In genomic region chr9:91395106-91395552, GRCh38 we compare ENCODE assay signal across 1 cellular context.
TF ChIP-seq lines count a peak whose summit lies in the region.

No MANE protein-coding gene starts in this region.

TF ChIP-seq in HepG2, 621 proteins besides CTCF, POLR2A, EP300 and RAD21 (continued from another document and continues in another):
- TF ChIP-seq ZNF256 (CRISPR knock-in tag; conservative IDR thresholded peaks at IDR 0.05), result no peak
- peak; percentile 86 for TF ChIP-seq POGZ (CRISPR knock-in tag; IDR thresholded peaks at IDR 0.05)
- TF ChIP-seq ZFY (CRISPR knock-in tag; IDR thresholded peaks at IDR 0.05), result no peak
- TF ChIP-seq DPF2 (CRISPR knock-in tag; IDR thresholded peaks at IDR 0.05; ENCODE audit: borderline replicate concordance, low read depth), result peak; percentile 90
- peak; percentile 30; the same call in 1 of the 2 replicates for TF ChIP-seq MED13 (CRISPR knock-in tag; IDR thresholded peaks at IDR 0.05)
- TF ChIP-seq ZNF280B (CRISPR knock-in tag; IDR thresholded peaks at IDR 0.05; ENCODE audit: borderline replicate concordance), result no peak
- TF ChIP-seq MBD4 (IDR thresholded peaks at IDR 0.05; ENCODE audit: borderline replicate concordance, low read length), result no peak
- TF ChIP-seq ZKSCAN8 (CRISPR knock-in tag; IDR thresholded peaks at IDR 0.05; ENCODE audit: borderline replicate concordance), result peak; percentile 93; the same call in 1 of the 2 replicates
- TF ChIP-seq SAP130 (CRISPR knock-in tag; IDR thresholded peaks at IDR 0.05; ENCODE audit: low read depth), result peak; percentile 93
- TF ChIP-seq, protein P1, sequence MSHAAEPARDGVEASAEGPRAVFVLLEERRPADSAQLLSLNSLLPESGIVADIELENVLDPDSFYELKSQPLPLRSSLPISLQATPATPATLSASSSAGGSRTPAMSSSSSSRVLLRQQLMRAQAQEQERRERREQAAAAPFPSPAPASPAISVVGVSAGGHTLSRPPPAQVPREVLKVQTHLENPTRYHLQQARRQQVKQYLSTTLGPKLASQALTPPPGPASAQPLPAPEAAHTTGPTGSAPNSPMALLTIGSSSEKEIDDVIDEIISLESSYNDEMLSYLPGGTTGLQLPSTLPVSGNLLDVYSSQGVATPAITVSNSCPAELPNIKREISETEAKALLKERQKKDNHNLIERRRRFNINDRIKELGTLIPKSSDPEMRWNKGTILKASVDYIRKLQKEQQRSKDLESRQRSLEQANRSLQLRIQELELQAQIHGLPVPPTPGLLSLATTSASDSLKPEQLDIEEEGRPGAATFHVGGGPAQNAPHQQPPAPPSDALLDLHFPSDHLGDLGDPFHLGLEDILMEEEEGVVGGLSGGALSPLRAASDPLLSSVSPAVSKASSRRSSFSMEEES (CRISPR knock-in tag; IDR thresholded peaks at IDR 0.05), result peak; percentile 96
- TF ChIP-seq RFXAP (CRISPR knock-in tag; IDR thresholded peaks at IDR 0.05; ENCODE audit: borderline replicate concordance), result 0 out of 2 replicates have a peak, but pooled peaks have one; percentile 29
- TF ChIP-seq MTA3 (CRISPR knock-in tag; IDR thresholded peaks at IDR 0.05), result no peak
- TF ChIP-seq, protein P2, sequence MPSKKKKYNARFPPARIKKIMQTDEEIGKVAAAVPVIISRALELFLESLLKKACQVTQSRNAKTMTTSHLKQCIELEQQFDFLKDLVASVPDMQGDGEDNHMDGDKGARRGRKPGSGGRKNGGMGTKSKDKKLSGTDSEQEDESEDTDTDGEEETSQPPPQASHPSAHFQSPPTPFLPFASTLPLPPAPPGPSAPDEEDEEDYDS (CRISPR knock-in tag; IDR thresholded peaks at IDR 0.05), result peak; percentile 17; the same call in 1 of the 2 replicates
- no peak for TF ChIP-seq NFE2L1 (CRISPR knock-in tag; IDR thresholded peaks at IDR 0.05; ENCODE audit: borderline replicate concordance)
- TF ChIP-seq ARID2 (CRISPR knock-in tag; IDR thresholded peaks at IDR 0.05; ENCODE audit: borderline replicate concordance), result no peak
- no peak for TF ChIP-seq ZBTB7A (CRISPR knock-in tag; IDR thresholded peaks at IDR 0.05)
- no peak for TF ChIP-seq ZNF296 (CRISPR knock-in tag; conservative IDR thresholded peaks at IDR 0.05)
- TF ChIP-seq, protein P3, sequence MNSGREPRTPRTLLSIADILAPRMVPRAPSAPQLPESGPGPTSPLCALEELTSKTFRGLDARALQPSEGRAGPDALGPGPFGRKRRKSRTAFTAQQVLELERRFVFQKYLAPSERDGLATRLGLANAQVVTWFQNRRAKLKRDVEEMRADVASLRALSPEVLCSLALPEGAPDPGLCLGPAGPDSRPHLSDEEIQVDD (CRISPR knock-in tag; IDR thresholded peaks at IDR 0.05; ENCODE audit: borderline replicate concordance), result no peak
- no peak for TF ChIP-seq ZSCAN20 (CRISPR knock-in tag; IDR thresholded peaks at IDR 0.05; ENCODE audit: borderline replicate concordance)
- TF ChIP-seq FOXP1 (IDR thresholded peaks at IDR 0.05), result no peak
- peak; percentile 95 for TF ChIP-seq FOXP1 (CRISPR knock-in tag; IDR thresholded peaks at IDR 0.05)
- TF ChIP-seq ZNF776 (CRISPR knock-in tag; IDR thresholded peaks at IDR 0.05), result no peak
- no peak for TF ChIP-seq ZNF33B (CRISPR knock-in tag; IDR thresholded peaks at IDR 0.05)
- TF ChIP-seq JUN (CRISPR knock-in tag; IDR thresholded peaks at IDR 0.05), result no peak; the same call in 1 of the 2 replicates
- no peak for TF ChIP-seq PRDM4 (CRISPR knock-in tag; IDR thresholded peaks at IDR 0.05; ENCODE audit: borderline replicate concordance)
- no peak for TF ChIP-seq ZBTB14 (CRISPR knock-in tag; IDR thresholded peaks at IDR 0.05)
- TF ChIP-seq HIC2 (CRISPR knock-in tag; IDR thresholded peaks at IDR 0.05; ENCODE audit: low read depth), result no peak
- no peak for TF ChIP-seq ZNF44 (CRISPR knock-in tag; IDR thresholded peaks at IDR 0.05)
- TF ChIP-seq ZNF772 (CRISPR knock-in tag; IDR thresholded peaks at IDR 0.05), result no peak
- peak; percentile 78 for TF ChIP-seq ZNF792 (CRISPR knock-in tag; IDR thresholded peaks at IDR 0.05)
- TF ChIP-seq RNF219 (CRISPR knock-in tag; IDR thresholded peaks at IDR 0.05), result no peak
- TF ChIP-seq MAFG (CRISPR knock-in tag; IDR thresholded peaks at IDR 0.05), result no peak
- TF ChIP-seq MYNN (CRISPR knock-in tag; IDR thresholded peaks at IDR 0.05; ENCODE audit: low read depth), result no peak
- peak; percentile 87 for TF ChIP-seq ARID3A (IDR thresholded peaks at IDR 0.05; ENCODE audit: low read depth, low read length)
- peak; percentile 72; the same call in 1 of the 2 replicates for TF ChIP-seq KDM1A (CRISPR knock-in tag; IDR thresholded peaks at IDR 0.05)
- TF ChIP-seq, protein P4, sequence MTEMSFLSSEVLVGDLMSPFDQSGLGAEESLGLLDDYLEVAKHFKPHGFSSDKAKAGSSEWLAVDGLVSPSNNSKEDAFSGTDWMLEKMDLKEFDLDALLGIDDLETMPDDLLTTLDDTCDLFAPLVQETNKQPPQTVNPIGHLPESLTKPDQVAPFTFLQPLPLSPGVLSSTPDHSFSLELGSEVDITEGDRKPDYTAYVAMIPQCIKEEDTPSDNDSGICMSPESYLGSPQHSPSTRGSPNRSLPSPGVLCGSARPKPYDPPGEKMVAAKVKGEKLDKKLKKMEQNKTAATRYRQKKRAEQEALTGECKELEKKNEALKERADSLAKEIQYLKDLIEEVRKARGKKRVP (CRISPR knock-in tag; IDR thresholded peaks at IDR 0.05), result peak in 1 of 2 experiments; percentile 80; a peak in 2 of 4 replicates
- TF ChIP-seq, protein P5, sequence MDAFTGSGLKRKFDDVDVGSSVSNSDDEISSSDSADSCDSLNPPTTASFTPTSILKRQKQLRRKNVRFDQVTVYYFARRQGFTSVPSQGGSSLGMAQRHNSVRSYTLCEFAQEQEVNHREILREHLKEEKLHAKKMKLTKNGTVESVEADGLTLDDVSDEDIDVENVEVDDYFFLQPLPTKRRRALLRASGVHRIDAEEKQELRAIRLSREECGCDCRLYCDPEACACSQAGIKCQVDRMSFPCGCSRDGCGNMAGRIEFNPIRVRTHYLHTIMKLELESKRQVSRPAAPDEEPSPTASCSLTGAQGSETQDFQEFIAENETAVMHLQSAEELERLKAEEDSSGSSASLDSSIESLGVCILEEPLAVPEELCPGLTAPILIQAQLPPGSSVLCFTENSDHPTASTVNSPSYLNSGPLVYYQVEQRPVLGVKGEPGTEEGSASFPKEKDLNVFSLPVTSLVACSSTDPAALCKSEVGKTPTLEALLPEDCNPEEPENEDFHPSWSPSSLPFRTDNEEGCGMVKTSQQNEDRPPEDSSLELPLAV (CRISPR knock-in tag; conservative IDR thresholded peaks at IDR 0.05; ENCODE audit: low read depth), result no peak
- no peak for TF ChIP-seq ZNF253 (CRISPR knock-in tag; IDR thresholded peaks at IDR 0.05; ENCODE audit: borderline replicate concordance)
- TF ChIP-seq HOXA7 (CRISPR knock-in tag; IDR thresholded peaks at IDR 0.05), result no peak
- no peak for TF ChIP-seq TCF7L2 (IDR thresholded peaks at IDR 0.05; ENCODE audit: low read depth, low read length)
- no peak for TF ChIP-seq TBP (CRISPR knock-in tag; IDR thresholded peaks at IDR 0.05)
- TF ChIP-seq SMARCE1 (IDR thresholded peaks at IDR 0.05; ENCODE audit: borderline replicate concordance), result no peak
- TF ChIP-seq SNAI1 (CRISPR knock-in tag; IDR thresholded peaks at IDR 0.05; ENCODE audit: borderline replicate concordance), result no peak
- peak; percentile 38; the same call in 1 of the 2 replicates for TF ChIP-seq ZNF652 (CRISPR knock-in tag; IDR thresholded peaks at IDR 0.05; ENCODE audit: borderline replicate concordance, low read depth)
- TF ChIP-seq SAFB2 (CRISPR knock-in tag; IDR thresholded peaks at IDR 0.05; ENCODE audit: borderline replicate concordance, low read depth), result no peak
- no peak for TF ChIP-seq SRSF9 (IDR thresholded peaks at IDR 0.05; ENCODE audit: borderline replicate concordance, insufficient read depth, low read depth, low read length, poor library complexity, severe bottlenecking)
- TF ChIP-seq SALL1 (CRISPR knock-in tag; IDR thresholded peaks at IDR 0.05), result peak; percentile 79; the same call in 1 of the 2 replicates
- peak; percentile 78 for TF ChIP-seq MIXL1 (CRISPR knock-in tag; IDR thresholded peaks at IDR 0.05)
- 0 out of 2 replicates have a peak, but pooled peaks have one; percentile 12 for TF ChIP-seq HHEX (CRISPR knock-in tag; IDR thresholded peaks at IDR 0.05)
- TF ChIP-seq CEBPG (CRISPR knock-in tag; IDR thresholded peaks at IDR 0.05), result peak; percentile 100
- no peak for TF ChIP-seq GABPA (IDR thresholded peaks at IDR 0.05; ENCODE audit: low read depth, low read length)
- no peak for TF ChIP-seq GABPA (CRISPR knock-in tag; IDR thresholded peaks at IDR 0.05; ENCODE audit: low read depth)
- no peak for TF ChIP-seq PTBP1 (IDR thresholded peaks at IDR 0.05; ENCODE audit: low read depth, low read length, poor library complexity, severe bottlenecking)
- TF ChIP-seq HNF4A (CRISPR knock-in tag; IDR thresholded peaks at IDR 0.05), result peak; percentile 96
- TF ChIP-seq ZBTB7B (CRISPR knock-in tag; IDR thresholded peaks at IDR 0.05), result peak; percentile 74
- no peak for TF ChIP-seq BRD4 (CRISPR knock-in tag; IDR thresholded peaks at IDR 0.05)
- TF ChIP-seq ETV5 (CRISPR knock-in tag; IDR thresholded peaks at IDR 0.05; ENCODE audit: borderline replicate concordance), result peak; percentile 49; the same call in 1 of the 2 replicates
